In genomic region chr7:575425-576366, GRCh38 we compare ENCODE assay signal across 12 cellular contexts. TPM values are rescaled to one million over a fixed set of nuclear protein-coding genes. Genes with fewer than 3 reads are reported as not detected.
DNase-seq lines count a peak whose midpoint lies in the region; ATAC-seq, FAIRE-seq and TF ChIP-seq lines count a peak whose summit lies in the region.
"Had no signal": no experiment of that assay in that cellular context is flagged by ENCODE, and none has a peak within 500 bp of the region (broad histone marks: within the 10 kb centered on the region; RNA-seq: fewer than 3 reads in every experiment).

No MANE protein-coding gene starts in this region.

- peaks cover 6% of the 10 kb centered on the region for H3K4me1 Mint-ChIP-seq in activated T-helper 17 cell treated with anti-CD3 and anti-CD28 coated beads, Interleukin-2, amount 50 U/mL, for 72 hours
- H3K4me1 Mint-ChIP-seq in nephron progenitor cell, result peaks cover 64% of the 10 kb centered on the region
- no peaks in the 10 kb centered on the region for H3K4me1 Mint-ChIP-seq in CD4-positive, alpha-beta T cell (ENCODE audit: low read depth)
- H3K4me1 Mint-ChIP-seq: B cell had no signal

- H3K9me3 Mint-ChIP-seq in activated T-helper 17 cell treated with anti-CD3 and anti-CD28 coated beads, Interleukin-2, amount 50 U/mL, for 72 hours, result no peaks in the 10 kb centered on the region
- peaks cover 9% of the 10 kb centered on the region for H3K9me3 Mint-ChIP-seq in nephron progenitor cell
- no peaks in the 10 kb centered on the region for H3K9me3 Mint-ChIP-seq in CD4-positive, alpha-beta T cell

- H3K27ac Mint-ChIP-seq in activated T-helper 17 cell treated with anti-CD3 and anti-CD28 coated beads, Interleukin-2, amount 50 U/mL, for 72 hours, result peak overlapping the region; percentile 48
- H3K27ac Mint-ChIP-seq in nephron progenitor cell, result peak overlapping the region; percentile 84
- H3K27ac Mint-ChIP-seq in CD4-positive, alpha-beta T cell, result no peak overlapping the region
- H3K27ac Mint-ChIP-seq: B cell had no signal

- CTCF ChIA-PET in HepG2 (lab: Yijun Ruan, JAX; ENCODE audit: low intra/inter-chr PET ratio, low total read pairs), result no interaction called here
- CTCF ChIA-PET in CD4-positive, alpha-beta T cell (lab: Charles Lee), result no interaction called here

- H2AFZ ChIP-seq in HepG2 (ENCODE audit: low read length), result no peak overlapping the region

- H3K4me1 ChIP-seq in HepG2 (ENCODE audit: insufficient read depth, low read length) (no peaks in the 10 kb centered on the region), right lobe of liver (no peaks in the 10 kb centered on the region)

- no peak for TF ChIP-seq POLR2A in HepG2 (IDR thresholded peaks at IDR 0.05; ENCODE audit: insufficient read depth in 1 of 2, low read depth in 2 of 2, low read length in 2 of 2)
- TF ChIP-seq POLR2A in right lobe of liver (IDR thresholded peaks at IDR 0.05), result no peak

- no TSS peak for BruUV-seq in HepG2 (replicated peaks; lab: Mats Ljungman, UMichigan)

- no peaks in the 10 kb centered on the region for H3K27me3 Mint-ChIP-seq in activated T-helper 17 cell treated with anti-CD3 and anti-CD28 coated beads, Interleukin-2, amount 50 U/mL, for 72 hours
- peaks cover 2% of the 10 kb centered on the region for H3K27me3 Mint-ChIP-seq in nephron progenitor cell (ENCODE audit: low read depth, poor library complexity)
- H3K27me3 Mint-ChIP-seq in CD4-positive, alpha-beta T cell, result no peaks in the 10 kb centered on the region
- H3K27me3 Mint-ChIP-seq: B cell had no signal

- TF ChIP-seq EP300 in HepG2 (IDR thresholded peaks at IDR 0.05; ENCODE audit: low read depth in 2 of 2, low read length in 2 of 2), result no peak
- TF ChIP-seq EP300 in HepG2 (CRISPR knock-in tag; IDR thresholded peaks at IDR 0.05; ENCODE audit: borderline replicate concordance), result no peak

- H3K4me3 ChIP-seq in HepG2 (replicated peaks in 1 of 3; ENCODE audit: insufficient read depth in 1 of 3, low read depth in 2 of 3, low read length in 3 of 3) (no peak overlapping the region), right lobe of liver (no peak overlapping the region)

- no peaks in the 10 kb centered on the region for H4K20me1 ChIP-seq in HepG2 (ENCODE audit: insufficient read depth, low read length)

- no peak overlapping the region for H3K9ac ChIP-seq in HepG2 (ENCODE audit: insufficient read depth, low read depth, low read length)

- 98% methylated on average over 33 of the region's 33 CpGs for WGBS in HepG2 (ENCODE audit: low lambda C conversion rate)
- 89% methylated on average over 9 of the region's 33 CpGs for WGBS in right lobe of liver (ENCODE audit: insufficient coverage, low coverage, low lambda C conversion rate, missing lambda C conversion rate)

- intact Hi-C loops in HepG2 (cut with micrococcal nuclease; ENCODE audit: unreplicated experiment) (no loop called here), right lobe of liver (cut with DNase I) (no loop called here)
- intact Hi-C loops in CD4-positive, alpha-beta T cell (cut with DNase I, micrococcal nuclease), result no loop called here

- no peak for TF ChIP-seq CTCF in HepG2 (CRISPR knock-in tag; IDR thresholded peaks at IDR 0.05)
- no peak for TF ChIP-seq CTCF in right lobe of liver (IDR thresholded peaks at IDR 0.05)
- no peak for TF ChIP-seq CTCF in nephron progenitor cell (IDR thresholded peaks at IDR 0.05)
- TF ChIP-seq CTCF in CD4-positive, alpha-beta T cell (IDR thresholded peaks at IDR 0.05), result no peak

- in situ Hi-C loops in HepG2 (cut with HindIII; ENCODE audit: extremely low pct_ligation_motif_present, low pct_unique_long_range_greater_than_20kb), result no loop called here

- H3K9me3 ChIP-seq in HepG2 (ENCODE audit: low read length) (no peaks in the 10 kb centered on the region), right lobe of liver (no peaks in the 10 kb centered on the region)
- no peaks in the 10 kb centered on the region for H3K9me3 ChIP-seq in CD4-positive, alpha-beta T cell (ENCODE audit: control insufficient read depth, low read length)

- POLR2A ChIA-PET in HepG2 (lab: Yijun Ruan, JAX), result no interaction called here
- POLR2A ChIA-PET in CD4-positive, alpha-beta T cell (lab: Charles Lee), result interaction anchor here (1.0 kb wide), 1 partner anchor 9 kb away, joined by 5 read pairs; no protein-coding TSS in a partner anchor

- no peak for ATAC-seq in HepG2
- ATAC-seq in right lobe of liver, result no peak
- no peak for ATAC-seq in activated T-helper 17 cell treated with anti-CD3 and anti-CD28 coated beads, Interleukin-2, amount 50 U/mL, for 72 hours (replicated peaks)
- no peak for ATAC-seq in CD4-positive, alpha-beta T cell (ENCODE audit: poor library complexity)

- H3K4me3 Mint-ChIP-seq in activated T-helper 17 cell treated with anti-CD3 and anti-CD28 coated beads, Interleukin-2, amount 50 U/mL, for 72 hours, result no peak overlapping the region
- peak overlapping the region; percentile 60 for H3K4me3 Mint-ChIP-seq in nephron progenitor cell
- H3K4me3 Mint-ChIP-seq in CD4-positive, alpha-beta T cell, result no peak overlapping the region
- H3K4me3 Mint-ChIP-seq: B cell, H9 had no signal

- no peak overlapping the region for H3K4me2 ChIP-seq in HepG2 (ENCODE audit: low read depth, low read length)

- H3K36me3 Mint-ChIP-seq in activated T-helper 17 cell treated with anti-CD3 and anti-CD28 coated beads, Interleukin-2, amount 50 U/mL, for 72 hours (ENCODE audit: low read depth), result peaks cover 14% of the 10 kb centered on the region
- peaks cover 31% of the 10 kb centered on the region for H3K36me3 Mint-ChIP-seq in nephron progenitor cell (ENCODE audit: low read depth)
- peaks cover 4% of the 10 kb centered on the region for H3K36me3 Mint-ChIP-seq in CD4-positive, alpha-beta T cell (ENCODE audit: low read depth)

- no peaks in the 10 kb centered on the region for H3K79me2 ChIP-seq in HepG2 (ENCODE audit: insufficient read depth, low read length)

- H3K36me3 ChIP-seq in HepG2 (replicated peaks in 1 of 2; ENCODE audit: control insufficient read depth in 1 of 2, insufficient read depth in 2 of 2, low read length in 2 of 2) (peaks cover 1 to 18% of the 10 kb centered on the region in 2 experiments; a peak in 3 of 5 replicates), right lobe of liver (no peaks in the 10 kb centered on the region)

- H3K27ac ChIP-seq in HepG2 (ENCODE audit: extremely low read length, insufficient read depth, low read length), result no peak overlapping the region
- H3K27ac ChIP-seq in right lobe of liver, result no peak overlapping the region
- H3K27ac ChIP-seq in CD4-positive, alpha-beta T cell (ENCODE audit: low read depth, low read length), result no peak overlapping the region

- DNase-seq in HepG2 (ENCODE audit: low spot score) (no peak), right lobe of liver (no peak), nephron progenitor cell (no peak), D341Med (ENCODE audit: low spot score) (no peak), cortex of kidney (lab: John Stamatoyannopoulos, UW) (no peak)
- no peak for DNase-seq in CD4-positive, alpha-beta T cell
- DNase-seq: H9, Kasumi-1, NCI-H1105 treated with DMSO at 0.1 percent for 48 hours, NCI-H187 treated with DMSO at 0.1 percent for 48 hours had no signal

- no peak for TF ChIP-seq RAD21 in HepG2 (CRISPR knock-in tag; IDR thresholded peaks at IDR 0.05)

- H3K27me3 ChIP-seq in HepG2 (ENCODE audit: control insufficient read depth in 1 of 2, insufficient read depth in 2 of 2, low read length in 2 of 2) (no peaks in the 10 kb centered on the region), right lobe of liver (no peaks in the 10 kb centered on the region)
- no peaks in the 10 kb centered on the region for H3K27me3 ChIP-seq in CD4-positive, alpha-beta T cell (ENCODE audit: control insufficient read depth, insufficient read depth, low read length)

- FAIRE-seq in HepG2 (lab: Jason Lieb, UNC), result no peak

RNA-seq across cellular contexts. Expression of gene PDGFA, which starts 56.0 kb away (rescaled TPM):
- 0.80 and 1.5 TPM in 2 replicates for total RNA-seq in HepG2 (2016; rRNA removed; fragmentation: Illumina TruSeq; extraction: Trizol)
- total RNA-seq in HepG2 (2016; cell fraction: cytosol; rRNA removed; fragmentation: Illumina TruSeq; extraction: Trizol; ENCODE audit: low read depth), result 1.1 and 1.6 TPM in 2 replicates
- 1.0 and 1.8 TPM in 2 replicates for total RNA-seq in HepG2 (2016; cell fraction: insoluble cytoplasmic fraction; rRNA removed; fragmentation: Illumina TruSeq; extraction: Trizol)
- 2.6 and 3.0 TPM in 2 replicates for total RNA-seq in HepG2 (2016; cell fraction: membrane; rRNA removed; fragmentation: Illumina TruSeq; extraction: Trizol)
- total RNA-seq in HepG2 (2016; cell fraction: nucleus; rRNA removed; fragmentation: Illumina TruSeq; extraction: Trizol), result 1.3 and 1.4 TPM in 2 replicates
- 2.4 and 3.4 TPM in 2 replicates for polyA plus RNA-seq in HepG2 (2011; rRNA removed)
- 1.2 and 2.1 TPM in 2 replicates for polyA plus RNA-seq in HepG2 (2011; cell fraction: cytosol; rRNA removed)
- polyA plus RNA-seq in HepG2 (2011; cell fraction: nucleus; rRNA removed), result 2.9 and 5.0 TPM in 2 replicates
- polyA plus RNA-seq in HepG2 (2012), result 1.2 and 1.3 TPM in 2 replicates
- polyA plus RNA-seq in HepG2 (2016; cell fraction: cytosol; fragmentation: Illumina TruSeq; extraction: Trizol; ENCODE audit: low read depth), result 0.57 and 0.60 TPM in 2 replicates
- polyA plus RNA-seq in HepG2 (2016; cell fraction: insoluble cytoplasmic fraction; fragmentation: Illumina TruSeq; extraction: Trizol; ENCODE audit: low read depth), result 0.93 and 1.1 TPM in 2 replicates
- polyA plus RNA-seq in HepG2 (2016; cell fraction: membrane; fragmentation: Illumina TruSeq; extraction: Trizol; ENCODE audit: low read depth), result 1.1 TPM in 2 replicates
- 1.9 TPM in 2 replicates for polyA plus RNA-seq in HepG2 (2016; cell fraction: nucleus; fragmentation: Illumina TruSeq; extraction: Trizol; ENCODE audit: insufficient read depth, low read depth)
- 14.6 and 20.5 TPM in 2 replicates for polyA minus RNA-seq in HepG2 (2011; rRNA and poly(A)+ RNA removed; ENCODE audit: low replicate concordance)
- 4.8 and 15.5 TPM in 2 replicates for polyA minus RNA-seq in HepG2 (2011; cell fraction: cytosol; rRNA and poly(A)+ RNA removed)
- 2.3 and 2.4 TPM in 2 replicates for polyA minus RNA-seq in HepG2 (2011; cell fraction: nucleus; rRNA and poly(A)+ RNA removed)
- 10 to 100 TPM in 3 of 6 experiments, 1 to 10 TPM in 3; 2.3 to 20.9 (median 8.4) TPM for total RNA-seq in right lobe of liver
- total RNA-seq in activated T-helper 17 cell treated with anti-CD3 and anti-CD28 coated beads, Interleukin-2, amount 50 U/mL, for 72 hours, result 10 to 100 TPM; 11.9 to 28.1 TPM
- under 1 TPM; 0.55 to 0.70 TPM for total RNA-seq in CD4-positive, alpha-beta T cell
